In genomic region chr19:58572818-58573657, GRCh38 we compare ENCODE assay signal across 8 cellular contexts. TPM values are rescaled to one million over a fixed set of nuclear protein-coding genes. Genes with fewer than 3 reads are reported as not detected.
DNase-seq lines count a peak whose midpoint lies in the region; ATAC-seq lines count a peak whose summit lies in the region.

TSS of gene MZF1 (minus strand) at chr19:58573335. CDS start at chr19:58571389, 1,946 bp downstream.

- H3K27me3 ChIP-seq in iPS DF 6.9 (ENCODE audit: control insufficient read depth, insufficient read depth, low read length) (no peaks in the 10 kb centered on the region), skeletal muscle satellite cell (ENCODE audit: control insufficient read depth, insufficient read depth, low read length) (no peaks in the 10 kb centered on the region)

- H3K4me3 ChIP-seq in iPS DF 6.9 (ENCODE audit: low read length) (peak within 1 kb of the TSS; percentile 64; the same call in 1 of the 2 replicates), skeletal muscle satellite cell (ENCODE audit: low read length) (peak within 1 kb of the TSS; percentile 91)

- no CpG with 5 or more reads among the region's 75 CpGs for WGBS in iPS DF 6.9 (ENCODE audit: insufficient coverage, insufficient read length)

- H3K4me1 ChIP-seq in iPS DF 6.9 (ENCODE audit: control insufficient read depth, insufficient read depth, low read length), result no peaks in the 10 kb centered on the region
- peaks cover 12% of the 10 kb centered on the region for H3K4me1 ChIP-seq in skeletal muscle satellite cell (ENCODE audit: control insufficient read depth, insufficient read depth, low read length)

- DNase-seq in SK-MEL-5 (ENCODE audit: low read depth, low spot score), result peak; percentile 99
- DNase-seq in astrocyte of the hippocampus (ENCODE audit: low read depth, low spot score), result peak; percentile 100
- DNase-seq in iPS DF 6.9 (ENCODE audit: low read depth, low spot score), result peak; percentile 99
- no peak for DNase-seq in NOMO-1 treated with dmso at 0.1 percent for 144 hours (lab: John Stamatoyannopoulos, UW; ENCODE audit: unreplicated experiment)
- no peak for DNase-seq in NK-92 treated with Interleukin-12 subunit alpha and Interleukin-12 subunit beta, amount 100 ng/mL, for 24 hours (lab: John Stamatoyannopoulos, UW)

- ATAC-seq in GM18498 (IDR thresholded peaks at IDR 0.05; ENCODE audit: unreplicated experiment) (peak; percentile 66), HG02884 (IDR thresholded peaks at IDR 0.05; ENCODE audit: unreplicated experiment) (peak; percentile 46)

- no peaks in the 10 kb centered on the region for H3K9me3 ChIP-seq in iPS DF 6.9 (ENCODE audit: control insufficient read depth, insufficient read depth, low read length)
- H3K9me3 ChIP-seq in skeletal muscle satellite cell (replicated peaks; ENCODE audit: low read length), result no peaks in the 10 kb centered on the region

- H3K27ac ChIP-seq in iPS DF 6.9 (ENCODE audit: low read length), result no peak within 1 kb of the TSS

- H3K9ac ChIP-seq in skeletal muscle satellite cell (ENCODE audit: low read depth, low read length), result peak within 1 kb of the TSS; percentile 93

- in situ Hi-C loops in SK-MEL-5 (cut with HindIII; ENCODE audit: low pct_unique_long_range_greater_than_20kb, low sequenced_read_pairs), result no loop called here

- peaks cover 9% of the 10 kb centered on the region for H3K36me3 ChIP-seq in iPS DF 6.9 (ENCODE audit: control insufficient read depth, insufficient read depth, low read length)
- peaks cover 32% of the 10 kb centered on the region for H3K36me3 ChIP-seq in skeletal muscle satellite cell (ENCODE audit: insufficient read depth, low read length)

- peak within 1 kb of the TSS; percentile 92 for H3K4me2 ChIP-seq in skeletal muscle satellite cell (ENCODE audit: low read length)

RNA-seq across cellular contexts. Expression of gene MZF1, which starts in this region (rescaled TPM):
- total RNA-seq in SK-MEL-5 (2014; rRNA removed; shearing (Covaris generic)), result 5.4 and 5.9 TPM in 2 replicates
- polyA plus RNA-seq in SK-MEL-5 (2015; cell fraction: cytosol; rRNA removed), result 5.4 and 5.9 TPM in 2 replicates
- polyA plus RNA-seq in SK-MEL-5 (2015; cell fraction: nucleus; rRNA removed), result 145 and 168 TPM in 2 replicates
- 13.7 and 16.4 TPM in 2 replicates for total RNA-seq in skeletal muscle satellite cell (2012; rRNA removed)

Comparison
In these comparisons a context has a peak if more than half of its experiments do, and no peak if none do; other contexts are left out.
1. DNase-seq: peak in SK-MEL-5 (single experiment), astrocyte of the hippocampus (single experiment) and iPS DF 6.9 (single experiment); none in NOMO-1 treated with dmso at 0.1 percent for 144 hours (single experiment) and NK-92 treated with Interleukin-12 subunit alpha and Interleukin-12 subunit beta, amount 100 ng/mL, for 24 hours (single experiment).